Comparison of ENCODE assay signal across 1 cellular context in genomic region chr10:3046210-3046779, GRCh38.
TF ChIP-seq lines count a peak whose summit lies in the region.

No MANE protein-coding gene starts in this region.

TF ChIP-seq in HCT116, 20 proteins besides CTCF, POLR2A, EP300 and RAD21 (continued from another document):
- TF ChIP-seq FOSL1 (IDR thresholded peaks at IDR 0.05; ENCODE audit: low read depth) (no peak), JUND (IDR thresholded peaks at IDR 0.05) (no peak), CEBPB (IDR thresholded peaks at IDR 0.05; ENCODE audit: low read depth) (no peak), EZH2 (IDR thresholded peaks at IDR 0.05) (no peak), YY1 (IDR thresholded peaks at IDR 0.05; ENCODE audit: extremely low read depth, insufficient replicate concordance, low read depth, low read length) (no peak), SP1 (IDR thresholded peaks at IDR 0.05; ENCODE audit: low read depth) (no peak), POLR2AphosphoS5 (IDR thresholded peaks at IDR 0.05; ENCODE audit: low read depth, low read length) (no peak)
TF ChIP-seq in HCT116: peak in this region for 0.
